Comparison of ENCODE assay signal across 1 cellular context in the genomic region with DNA sequence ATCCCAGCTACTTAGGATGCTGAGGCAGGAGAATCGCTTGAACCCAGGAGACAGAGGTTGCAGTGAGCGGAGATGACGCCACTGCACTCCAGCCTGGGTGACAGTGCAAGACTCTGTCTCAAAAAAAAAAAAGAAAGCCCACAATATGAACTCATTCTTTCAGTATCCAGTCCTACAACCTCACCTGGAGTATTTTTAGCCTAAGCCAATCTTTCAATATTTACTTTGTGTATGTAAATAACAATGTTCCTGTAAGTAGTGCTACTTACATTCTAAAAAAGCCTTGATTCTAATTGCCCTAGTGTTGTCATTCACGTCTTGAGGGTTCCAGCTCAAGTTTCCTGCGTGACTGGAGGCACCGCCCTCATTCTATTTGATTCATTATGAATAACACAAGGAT.
TF ChIP-seq lines count a peak whose summit lies in the region.

No MANE protein-coding gene starts in this region.

TF ChIP-seq in HepG2, 621 proteins besides CTCF, POLR2A, EP300 and RAD21 (continued from another document and continues in another):
- no peak for TF ChIP-seq ZNF264 (CRISPR knock-in tag; IDR thresholded peaks at IDR 0.05)
- TF ChIP-seq KLF16 (CRISPR knock-in tag; IDR thresholded peaks at IDR 0.05), result no peak
- TF ChIP-seq FOXK1 (CRISPR knock-in tag; IDR thresholded peaks at IDR 0.05; ENCODE audit: borderline replicate concordance, low read depth), result 0 out of 2 replicates have a peak, but pooled peaks have one; percentile 15
- no peak for TF ChIP-seq BRD4 (CRISPR knock-in tag; IDR thresholded peaks at IDR 0.05)
- TF ChIP-seq RERE (CRISPR knock-in tag; IDR thresholded peaks at IDR 0.05; ENCODE audit: low read depth), result no peak
- peak; percentile 52; the same call in 1 of the 2 replicates for TF ChIP-seq SIX4 (CRISPR knock-in tag; IDR thresholded peaks at IDR 0.05)
- no peak for TF ChIP-seq KDM4B (CRISPR knock-in tag; IDR thresholded peaks at IDR 0.05)
- no peak for TF ChIP-seq HES4 (CRISPR knock-in tag; IDR thresholded peaks at IDR 0.05; ENCODE audit: borderline replicate concordance)
- TF ChIP-seq FOXA1 (IDR thresholded peaks at IDR 0.05), result peak; percentile 81
- TF ChIP-seq FOXA1 (CRISPR knock-in tag; IDR thresholded peaks at IDR 0.05), result peak; percentile 76
- TF ChIP-seq HDAC1 (CRISPR knock-in tag; IDR thresholded peaks at IDR 0.05), result 0 out of 2 replicates have a peak, but pooled peaks have one; percentile 24
- peak; percentile 65; the same call in 1 of the 2 replicates for TF ChIP-seq RXRB (CRISPR knock-in tag; IDR thresholded peaks at IDR 0.05; ENCODE audit: borderline replicate concordance)
- peak; percentile 37; the same call in 1 of the 2 replicates for TF ChIP-seq ZGPAT (CRISPR knock-in tag; IDR thresholded peaks at IDR 0.05)
- TF ChIP-seq SIN3B (IDR thresholded peaks at IDR 0.05; ENCODE audit: low read length), result no peak
- TF ChIP-seq ZZZ3 (CRISPR knock-in tag; IDR thresholded peaks at IDR 0.05; ENCODE audit: borderline replicate concordance), result no peak
- TF ChIP-seq ZSCAN9 (CRISPR knock-in tag; IDR thresholded peaks at IDR 0.05; ENCODE audit: borderline replicate concordance), result peak; percentile 55; the same call in 1 of the 2 replicates
- TF ChIP-seq ZNF292 (CRISPR knock-in tag; IDR thresholded peaks at IDR 0.05; ENCODE audit: borderline replicate concordance, low read depth), result no peak
- TF ChIP-seq ESRRA (CRISPR knock-in tag; IDR thresholded peaks at IDR 0.05; ENCODE audit: low read depth), result no peak
- TF ChIP-seq SP1 (IDR thresholded peaks at IDR 0.05), result no peak
- no peak for TF ChIP-seq SP1 (CRISPR knock-in tag; IDR thresholded peaks at IDR 0.05)
- peak; percentile 88 for TF ChIP-seq FOXA3 (CRISPR knock-in tag; IDR thresholded peaks at IDR 0.05)
- no peak for TF ChIP-seq ZNF138 (CRISPR knock-in tag; IDR thresholded peaks at IDR 0.05; ENCODE audit: low read depth)
- TF ChIP-seq, protein P1, sequence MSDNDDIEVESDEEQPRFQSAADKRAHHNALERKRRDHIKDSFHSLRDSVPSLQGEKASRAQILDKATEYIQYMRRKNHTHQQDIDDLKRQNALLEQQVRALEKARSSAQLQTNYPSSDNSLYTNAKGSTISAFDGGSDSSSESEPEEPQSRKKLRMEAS (IDR thresholded peaks at IDR 0.05), result no peak
- TF ChIP-seq SOX6 (IDR thresholded peaks at IDR 0.05), result no peak
- TF ChIP-seq SOX6 (CRISPR knock-in tag; IDR thresholded peaks at IDR 0.05), result peak; percentile 65
- no peak for TF ChIP-seq POLR2AphosphoS2 (IDR thresholded peaks at IDR 0.05; ENCODE audit: low read depth, low read length)
- peak; percentile 56; the same call in 1 of the 2 replicates for TF ChIP-seq AHDC1 (CRISPR knock-in tag; IDR thresholded peaks at IDR 0.05; ENCODE audit: borderline replicate concordance)
- peak; percentile 73; the same call in 1 of the 2 replicates for TF ChIP-seq HMG20A (CRISPR knock-in tag; IDR thresholded peaks at IDR 0.05; ENCODE audit: borderline replicate concordance)
- TF ChIP-seq, protein P2, sequence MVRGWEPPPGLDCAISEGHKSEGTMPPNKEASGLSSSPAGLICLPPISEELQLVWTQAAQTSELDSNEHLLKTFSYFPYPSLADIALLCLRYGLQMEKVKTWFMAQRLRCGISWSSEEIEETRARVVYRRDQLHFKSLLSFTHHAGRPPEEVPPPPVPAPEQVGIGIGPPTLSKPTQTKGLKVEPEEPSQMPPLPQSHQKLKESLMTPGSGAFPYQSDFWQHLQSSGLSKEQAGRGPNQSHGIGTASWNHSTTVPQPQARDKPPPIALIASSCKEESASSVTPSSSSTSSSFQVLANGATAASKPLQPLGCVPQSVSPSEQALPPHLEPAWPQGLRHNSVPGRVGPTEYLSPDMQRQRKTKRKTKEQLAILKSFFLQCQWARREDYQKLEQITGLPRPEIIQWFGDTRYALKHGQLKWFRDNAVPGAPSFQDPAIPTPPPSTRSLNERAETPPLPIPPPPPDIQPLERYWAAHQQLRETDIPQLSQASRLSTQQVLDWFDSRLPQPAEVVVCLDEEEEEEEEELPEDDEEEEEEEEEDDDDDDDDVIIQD (CRISPR knock-in tag; IDR thresholded peaks at IDR 0.05; ENCODE audit: low read depth), result no peak
- TF ChIP-seq JUNB (CRISPR knock-in tag; IDR thresholded peaks at IDR 0.05; ENCODE audit: borderline replicate concordance), result no peak
- 0 out of 2 replicates have a peak, but pooled peaks have one; percentile 16 for TF ChIP-seq FOSL2 (CRISPR knock-in tag; IDR thresholded peaks at IDR 0.05)
- TF ChIP-seq SOX13 (IDR thresholded peaks at IDR 0.05), result no peak
- peak in 1 of 2 experiments; percentile 41; a peak in 1 of 4 replicates for TF ChIP-seq SOX13 (CRISPR knock-in tag; conservative IDR thresholded peaks at IDR 0.05 in 1 of 2, IDR thresholded peaks at IDR 0.05 in 1 of 2)
- peak; percentile 81 for TF ChIP-seq GATAD2A (CRISPR knock-in tag; IDR thresholded peaks at IDR 0.05)
- TF ChIP-seq CREB1 (IDR thresholded peaks at IDR 0.05), result no peak
- peak; percentile 69 for TF ChIP-seq CREB1 (CRISPR knock-in tag; IDR thresholded peaks at IDR 0.05)
- TF ChIP-seq, protein P3, sequence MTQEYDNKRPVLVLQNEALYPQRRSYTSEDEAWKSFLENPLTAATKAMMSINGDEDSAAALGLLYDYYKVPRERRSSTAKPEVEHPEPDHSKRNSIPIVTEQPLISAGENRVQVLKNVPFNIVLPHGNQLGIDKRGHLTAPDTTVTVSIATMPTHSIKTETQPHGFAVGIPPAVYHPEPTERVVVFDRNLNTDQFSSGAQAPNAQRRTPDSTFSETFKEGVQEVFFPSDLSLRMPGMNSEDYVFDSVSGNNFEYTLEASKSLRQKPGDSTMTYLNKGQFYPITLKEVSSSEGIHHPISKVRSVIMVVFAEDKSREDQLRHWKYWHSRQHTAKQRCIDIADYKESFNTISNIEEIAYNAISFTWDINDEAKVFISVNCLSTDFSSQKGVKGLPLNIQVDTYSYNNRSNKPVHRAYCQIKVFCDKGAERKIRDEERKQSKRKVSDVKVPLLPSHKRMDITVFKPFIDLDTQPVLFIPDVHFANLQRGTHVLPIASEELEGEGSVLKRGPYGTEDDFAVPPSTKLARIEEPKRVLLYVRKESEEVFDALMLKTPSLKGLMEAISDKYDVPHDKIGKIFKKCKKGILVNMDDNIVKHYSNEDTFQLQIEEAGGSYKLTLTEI (CRISPR knock-in tag; conservative IDR thresholded peaks at IDR 0.05), result no peak
- TF ChIP-seq FOXP4 (CRISPR knock-in tag; IDR thresholded peaks at IDR 0.05), result peak; percentile 40; the same call in 1 of the 2 replicates
- peak; percentile 83 for TF ChIP-seq ZNF362 (CRISPR knock-in tag; IDR thresholded peaks at IDR 0.05; ENCODE audit: borderline replicate concordance)
- no peak for TF ChIP-seq ELF1 (CRISPR knock-in tag; IDR thresholded peaks at IDR 0.05)
- no peak for TF ChIP-seq STAG1 (CRISPR knock-in tag; IDR thresholded peaks at IDR 0.05)
- TF ChIP-seq NR2F6 (IDR thresholded peaks at IDR 0.05), result 0 out of 2 replicates have a peak, but pooled peaks have one; percentile 12
- no peak for TF ChIP-seq NR2F6 (CRISPR knock-in tag; IDR thresholded peaks at IDR 0.05)
- TF ChIP-seq ZIK1 (CRISPR knock-in tag; IDR thresholded peaks at IDR 0.05; ENCODE audit: borderline replicate concordance, low read depth), result no peak
- no peak for TF ChIP-seq ZNF766 (CRISPR knock-in tag; IDR thresholded peaks at IDR 0.05; ENCODE audit: borderline replicate concordance)
